In the genomic region with DNA sequence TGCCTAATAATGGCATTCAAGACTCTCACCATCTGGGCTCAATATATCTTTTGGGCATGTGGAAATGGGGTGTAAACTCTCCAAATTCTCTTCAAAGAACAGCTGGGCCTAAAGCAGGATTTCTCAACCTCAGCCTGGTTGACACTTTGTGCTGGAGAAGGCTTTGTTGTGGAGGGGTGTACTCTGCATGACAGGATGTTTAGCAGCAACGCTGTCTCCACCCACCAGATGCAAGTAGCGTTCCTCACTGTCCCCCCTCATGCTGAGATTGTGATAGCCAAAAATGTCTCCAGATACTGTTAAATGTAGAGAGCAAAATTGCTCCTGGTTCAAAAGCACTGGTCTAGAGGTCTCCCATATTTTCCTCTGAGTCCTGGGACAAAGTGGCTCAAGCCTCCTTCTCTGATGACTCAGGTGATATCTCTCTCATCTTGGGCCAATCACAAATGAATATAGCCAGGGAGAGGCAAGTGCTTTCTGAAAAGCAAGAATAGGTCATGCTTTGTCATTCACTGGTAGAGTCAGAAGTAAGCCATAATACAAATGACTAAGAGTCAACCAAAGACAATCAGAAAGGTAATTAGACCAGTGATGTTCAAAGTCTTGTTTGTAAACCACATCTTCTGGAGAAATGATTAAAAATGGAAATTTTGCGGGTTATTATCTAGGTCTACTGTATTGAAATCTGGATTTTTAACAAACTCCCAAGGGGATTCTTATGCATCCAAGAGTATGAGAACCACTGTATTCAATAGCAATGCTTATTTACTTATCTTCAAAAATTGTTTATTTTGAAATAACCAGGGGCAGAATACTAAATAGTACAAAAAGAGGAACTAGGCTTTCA, we compare ENCODE assay signal across 11 cellular contexts.
DNase-seq lines count a peak whose midpoint lies in the region; ATAC-seq and TF ChIP-seq lines count a peak whose summit lies in the region.
"Had no signal": no experiment of that assay in that cellular context is flagged by ENCODE, and none has a peak within 500 bp of the region (broad histone marks: within the 10 kb centered on the region; RNA-seq: fewer than 3 reads in every experiment).

No MANE protein-coding gene starts in this region.

- peaks cover 32% of the 10 kb centered on the region for H3K4me1 Mint-ChIP-seq in activated naive CD8-positive, alpha-beta T cell treated with anti-CD3 and anti-CD28 coated beads for 36 hours

- H3K4me3 Mint-ChIP-seq in activated naive CD8-positive, alpha-beta T cell treated with anti-CD3 and anti-CD28 coated beads for 36 hours = no peak overlapping the region

- peak; percentile 52 for ATAC-seq in HCT116
- ATAC-seq in HG03521 (IDR thresholded peaks at IDR 0.05; ENCODE audit: unreplicated experiment) = no peak

- TF ChIP-seq POLR2A in HCT116 (IDR thresholded peaks at IDR 0.05; ENCODE audit: borderline replicate concordance, extremely low read depth, insufficient read depth, insufficient read length) = no peak

- H3K36me3 ChIP-seq in HCT116 (ENCODE audit: control insufficient read depth in 1 of 2, insufficient read depth in 2 of 2, low read length in 2 of 2) = no peaks in the 10 kb centered on the region
- no peaks in the 10 kb centered on the region for H3K36me3 ChIP-seq in HAP-1 (replicated peaks)
- H3K36me3 ChIP-seq: ascending aorta, heart right ventricle had no signal

- H3K9me3 ChIP-seq in HCT116 (ENCODE audit: control insufficient read depth in 1 of 2, insufficient read depth in 1 of 2, low read depth in 1 of 2, low read length in 2 of 2) (no peaks in the 10 kb centered on the region), HAP-1 (no peaks in the 10 kb centered on the region)
- H3K9me3 ChIP-seq: ascending aorta had no signal

- no peaks in the 10 kb centered on the region for H3K27me3 ChIP-seq in HCT116 (ENCODE audit: insufficient read depth, low read length)
- H3K27me3 ChIP-seq in HAP-1 (ENCODE audit: low read depth) = no peaks in the 10 kb centered on the region
- H3K27me3 ChIP-seq: ascending aorta, heart right ventricle had no signal

- CTCF ChIA-PET in HCT116 (lab: Charles Lee) = no interaction called here

- POLR2A ChIA-PET in HCT116 (lab: Charles Lee) = no interaction called here

- H3K4me3 ChIP-seq in HCT116 (replicated peaks in 1 of 2; ENCODE audit: low read depth in 1 of 2, low read length in 2 of 2) (no peak overlapping the region), HAP-1 (no peak overlapping the region), coronary artery (no peak overlapping the region)
- H3K4me3 ChIP-seq: ascending aorta, heart right ventricle had no signal

- TF ChIP-seq CTCF in HCT116 (IDR thresholded peaks at IDR 0.05 in 2 of 3, conservative IDR thresholded peaks at IDR 0.05 in 1 of 3; ENCODE audit: borderline replicate concordance in 1 of 3, insufficient read depth in 1 of 3, low read depth in 2 of 3, low read length in 2 of 3) (no peak), coronary artery (IDR thresholded peaks at IDR 0.05) (no peak)

- no peaks in the 10 kb centered on the region for H3K79me2 ChIP-seq in HCT116 (ENCODE audit: insufficient read depth, low read length)

- TF ChIP-seq RAD21 in HCT116 (IDR thresholded peaks at IDR 0.05; ENCODE audit: low read depth) = no peak

- H3K9me2 ChIP-seq in HCT116 (ENCODE audit: insufficient read depth) = no peaks in the 10 kb centered on the region

- H3K9me3 Mint-ChIP-seq in activated naive CD8-positive, alpha-beta T cell treated with anti-CD3 and anti-CD28 coated beads for 36 hours = no peaks in the 10 kb centered on the region

- H3K27me3 Mint-ChIP-seq in activated naive CD8-positive, alpha-beta T cell treated with anti-CD3 and anti-CD28 coated beads for 36 hours = peaks cover 4% of the 10 kb centered on the region

- no peak overlapping the region for H3K27ac ChIP-seq in HCT116 (ENCODE audit: low read depth, low read length)
- no peak overlapping the region for H3K27ac ChIP-seq in coronary artery
- H3K27ac ChIP-seq: ascending aorta, heart right ventricle, HL-60 had no signal

- H3K4me2 ChIP-seq in HCT116 (ENCODE audit: low read length) = peak overlapping the region; percentile 11

- DNase-seq in HCT116 (ENCODE audit: low read depth, low spot score) = peak; percentile 19
- DNase-seq in T-helper 2 cell = peak in 3 of 5 experiments; percentile 6 to 70 (median 65)
- DNase-seq in activated naive CD8-positive, alpha-beta T cell treated with anti-CD3 and anti-CD28 coated beads for 36 hours = peak; percentile 7
- DNase-seq in stimulated activated CD4-positive, alpha-beta T cell treated with anti-CD3 and anti-CD28 coated beads, Interleukin-2, amount 100 ng/mL, for 4 hours (ENCODE audit: low read depth) = peak; percentile 3
- DNase-seq in NCI-H1930 (lab: John Stamatoyannopoulos, UW) = no peak
- DNase-seq in HAP-1 (ENCODE audit: low spot score in 2 of 2) = no peak
- DNase-seq in coronary artery (ENCODE audit: low spot score) = no peak
- DNase-seq: heart right ventricle had no signal

- no peak overlapping the region for H2AFZ ChIP-seq in HCT116 (ENCODE audit: low read depth, low read length, poor library complexity, severe bottlenecking)

- peak overlapping the region; percentile 18 for H3K27ac Mint-ChIP-seq in activated naive CD8-positive, alpha-beta T cell treated with anti-CD3 and anti-CD28 coated beads for 36 hours

- BruUV-seq in HCT116 (replicated peaks; lab: Mats Ljungman, UMichigan) = no TSS peak

- intact Hi-C loops in HCT116 (cut with micrococcal nuclease) = no loop called here

- H3K4me1 ChIP-seq in HCT116 (ENCODE audit: control insufficient read depth in 1 of 2, insufficient read depth in 2 of 2, low read length in 2 of 2) (peaks cover 0 to 7% of the 10 kb centered on the region in 2 experiments; a peak in 2 of 4 replicates), HAP-1 (no peaks in the 10 kb centered on the region)

- RAD21 ChIA-PET in HCT116 (lab: Charles Lee; ENCODE audit: low non-redundant PET in 1 of 2, low total read pairs in 2 of 2, uncharacterized antibody in 2 of 2, unreplicated experiment in 2 of 2) = no interaction called here

- H3K36me3 Mint-ChIP-seq in activated naive CD8-positive, alpha-beta T cell treated with anti-CD3 and anti-CD28 coated beads for 36 hours = no peaks in the 10 kb centered on the region

- H3K9ac ChIP-seq in HCT116 (ENCODE audit: low read length) = no peak overlapping the region

- in situ Hi-C loops in HAP-1 (cut with MboI; ENCODE audit: low sequenced_read_pairs) = no loop called here

- H4K20me1 ChIP-seq in HCT116 (ENCODE audit: insufficient read depth) = no peaks in the 10 kb centered on the region

TF ChIP-seq in HCT116, 20 proteins besides CTCF, POLR2A, EP300 and RAD21:
- TF ChIP-seq TCF7L2 (IDR thresholded peaks at IDR 0.05; ENCODE audit: borderline replicate concordance, extremely low read depth, insufficient read depth, insufficient read length) = no peak

Comparison
In these comparisons a context has a peak if more than half of its experiments do, and no peak if none do; other contexts are left out.
1. DNase-seq: peak in HCT116 (single experiment), T-helper 2 cell (3 of 5), activated naive CD8-positive, alpha-beta T cell treated with anti-CD3 and anti-CD28 coated beads for 36 hours (single experiment) and stimulated activated CD4-positive, alpha-beta T cell treated with anti-CD3 and anti-CD28 coated beads, Interleukin-2, amount 100 ng/mL, for 4 hours (single experiment); none in NCI-H1930 (0 of 2), HAP-1 (0 of 2) and coronary artery (single experiment).